Comparison of ENCODE assay signal across 1 cellular context in the genomic region with DNA sequence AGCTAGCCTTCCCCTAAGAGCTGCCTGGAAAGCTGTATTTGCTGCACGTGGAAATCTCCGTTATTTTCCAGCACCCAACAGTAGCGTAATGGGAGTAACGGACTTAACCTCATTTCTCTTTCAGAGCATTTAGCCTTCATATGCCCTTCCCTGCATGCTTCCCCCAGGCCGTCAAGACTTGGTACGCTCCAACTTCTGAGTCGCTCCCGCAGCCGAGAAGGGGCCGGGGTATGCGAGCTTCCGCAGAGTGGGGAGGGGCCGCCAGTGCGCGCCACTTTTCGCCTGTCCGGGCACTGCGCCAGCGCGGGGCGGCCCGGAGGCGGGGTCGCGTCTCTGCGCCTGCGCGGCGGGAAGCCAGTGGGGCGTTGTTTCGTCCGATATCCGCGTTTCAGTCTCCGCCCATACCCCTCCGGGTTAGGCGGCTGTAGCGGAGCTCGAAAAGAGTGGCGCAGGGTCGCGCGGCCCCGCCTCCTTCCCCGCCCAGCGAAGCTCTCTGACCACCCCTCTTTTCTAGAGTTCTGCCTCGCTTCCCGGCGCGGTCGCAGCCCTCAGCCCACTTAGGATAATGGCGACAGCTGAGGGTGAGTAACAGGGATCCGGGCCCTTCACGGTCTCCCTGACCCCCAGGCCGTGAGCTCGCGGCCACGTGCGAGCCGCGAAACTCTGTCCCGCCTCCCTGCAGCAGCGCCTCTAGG.
TF ChIP-seq lines count a peak whose summit lies in the region.

A gene with protein sequence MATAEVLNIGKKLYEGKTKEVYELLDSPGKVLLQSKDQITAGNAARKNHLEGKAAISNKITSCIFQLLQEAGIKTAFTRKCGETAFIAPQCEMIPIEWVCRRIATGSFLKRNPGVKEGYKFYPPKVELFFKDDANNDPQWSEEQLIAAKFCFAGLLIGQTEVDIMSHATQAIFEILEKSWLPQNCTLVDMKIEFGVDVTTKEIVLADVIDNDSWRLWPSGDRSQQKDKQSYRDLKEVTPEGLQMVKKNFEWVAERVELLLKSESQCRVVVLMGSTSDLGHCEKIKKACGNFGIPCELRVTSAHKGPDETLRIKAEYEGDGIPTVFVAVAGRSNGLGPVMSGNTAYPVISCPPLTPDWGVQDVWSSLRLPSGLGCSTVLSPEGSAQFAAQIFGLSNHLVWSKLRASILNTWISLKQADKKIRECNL (plus strand): TSS at position 513 of the 695 bp plus-strand sequence. CDS start 53 bp downstream, at position 566.

TF ChIP-seq in WTC11, 78 proteins besides CTCF, POLR2A, EP300 and RAD21 (continued from another document and continues in another):
- peak; percentile 54; the same call in 1 of the 2 replicates for TF ChIP-seq ESRRA (CRISPR knock-in tag; IDR thresholded peaks at IDR 0.05; ENCODE audit: borderline replicate concordance)
- no peak for TF ChIP-seq ZNF396 (CRISPR knock-in tag; IDR thresholded peaks at IDR 0.05; ENCODE audit: borderline replicate concordance)
- no peak for TF ChIP-seq ZNF423 (CRISPR knock-in tag; IDR thresholded peaks at IDR 0.05)
- TF ChIP-seq, protein P1, sequence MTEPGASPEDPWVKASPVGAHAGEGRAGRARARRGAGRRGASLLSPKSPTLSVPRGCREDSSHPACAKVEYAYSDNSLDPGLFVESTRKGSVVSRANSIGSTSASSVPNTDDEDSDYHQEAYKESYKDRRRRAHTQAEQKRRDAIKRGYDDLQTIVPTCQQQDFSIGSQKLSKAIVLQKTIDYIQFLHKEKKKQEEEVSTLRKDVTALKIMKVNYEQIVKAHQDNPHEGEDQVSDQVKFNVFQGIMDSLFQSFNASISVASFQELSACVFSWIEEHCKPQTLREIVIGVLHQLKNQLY (CRISPR knock-in tag; IDR thresholded peaks at IDR 0.05): no peak
- TF ChIP-seq, protein P2, sequence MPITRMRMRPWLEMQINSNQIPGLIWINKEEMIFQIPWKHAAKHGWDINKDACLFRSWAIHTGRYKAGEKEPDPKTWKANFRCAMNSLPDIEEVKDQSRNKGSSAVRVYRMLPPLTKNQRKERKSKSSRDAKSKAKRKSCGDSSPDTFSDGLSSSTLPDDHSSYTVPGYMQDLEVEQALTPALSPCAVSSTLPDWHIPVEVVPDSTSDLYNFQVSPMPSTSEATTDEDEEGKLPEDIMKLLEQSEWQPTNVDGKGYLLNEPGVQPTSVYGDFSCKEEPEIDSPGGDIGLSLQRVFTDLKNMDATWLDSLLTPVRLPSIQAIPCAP (CRISPR knock-in tag; IDR thresholded peaks at IDR 0.05): 0 out of 2 replicates have a peak, but pooled peaks have one; percentile 17
- TF ChIP-seq IRF2 (CRISPR knock-in tag; IDR thresholded peaks at IDR 0.05; ENCODE audit: borderline replicate concordance, low read depth): no peak
- TF ChIP-seq OVOL2 (CRISPR knock-in tag; IDR thresholded peaks at IDR 0.05; ENCODE audit: borderline replicate concordance): no peak
- no peak for TF ChIP-seq ZNF138 (CRISPR knock-in tag; conservative IDR thresholded peaks at IDR 0.05)
- TF ChIP-seq, protein P3, sequence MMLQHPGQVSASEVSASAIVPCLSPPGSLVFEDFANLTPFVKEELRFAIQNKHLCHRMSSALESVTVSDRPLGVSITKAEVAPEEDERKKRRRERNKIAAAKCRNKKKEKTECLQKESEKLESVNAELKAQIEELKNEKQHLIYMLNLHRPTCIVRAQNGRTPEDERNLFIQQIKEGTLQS (CRISPR knock-in tag; conservative IDR thresholded peaks at IDR 0.05): no peak
- no peak for TF ChIP-seq NFYB (CRISPR knock-in tag; conservative IDR thresholded peaks at IDR 0.05; ENCODE audit: low read depth)
- TF ChIP-seq FOXP1 (CRISPR knock-in tag; IDR thresholded peaks at IDR 0.05; ENCODE audit: borderline replicate concordance): peak; percentile 53; the same call in 1 of the 2 replicates
- TF ChIP-seq FOXK1 (CRISPR knock-in tag; IDR thresholded peaks at IDR 0.05): peak; percentile 39; the same call in 1 of the 2 replicates
- peak; percentile 54; the same call in 1 of the 2 replicates for TF ChIP-seq CREM (CRISPR knock-in tag; IDR thresholded peaks at IDR 0.05)
- TF ChIP-seq NFATC4 (CRISPR knock-in tag; IDR thresholded peaks at IDR 0.05): no peak
- TF ChIP-seq, protein P4, sequence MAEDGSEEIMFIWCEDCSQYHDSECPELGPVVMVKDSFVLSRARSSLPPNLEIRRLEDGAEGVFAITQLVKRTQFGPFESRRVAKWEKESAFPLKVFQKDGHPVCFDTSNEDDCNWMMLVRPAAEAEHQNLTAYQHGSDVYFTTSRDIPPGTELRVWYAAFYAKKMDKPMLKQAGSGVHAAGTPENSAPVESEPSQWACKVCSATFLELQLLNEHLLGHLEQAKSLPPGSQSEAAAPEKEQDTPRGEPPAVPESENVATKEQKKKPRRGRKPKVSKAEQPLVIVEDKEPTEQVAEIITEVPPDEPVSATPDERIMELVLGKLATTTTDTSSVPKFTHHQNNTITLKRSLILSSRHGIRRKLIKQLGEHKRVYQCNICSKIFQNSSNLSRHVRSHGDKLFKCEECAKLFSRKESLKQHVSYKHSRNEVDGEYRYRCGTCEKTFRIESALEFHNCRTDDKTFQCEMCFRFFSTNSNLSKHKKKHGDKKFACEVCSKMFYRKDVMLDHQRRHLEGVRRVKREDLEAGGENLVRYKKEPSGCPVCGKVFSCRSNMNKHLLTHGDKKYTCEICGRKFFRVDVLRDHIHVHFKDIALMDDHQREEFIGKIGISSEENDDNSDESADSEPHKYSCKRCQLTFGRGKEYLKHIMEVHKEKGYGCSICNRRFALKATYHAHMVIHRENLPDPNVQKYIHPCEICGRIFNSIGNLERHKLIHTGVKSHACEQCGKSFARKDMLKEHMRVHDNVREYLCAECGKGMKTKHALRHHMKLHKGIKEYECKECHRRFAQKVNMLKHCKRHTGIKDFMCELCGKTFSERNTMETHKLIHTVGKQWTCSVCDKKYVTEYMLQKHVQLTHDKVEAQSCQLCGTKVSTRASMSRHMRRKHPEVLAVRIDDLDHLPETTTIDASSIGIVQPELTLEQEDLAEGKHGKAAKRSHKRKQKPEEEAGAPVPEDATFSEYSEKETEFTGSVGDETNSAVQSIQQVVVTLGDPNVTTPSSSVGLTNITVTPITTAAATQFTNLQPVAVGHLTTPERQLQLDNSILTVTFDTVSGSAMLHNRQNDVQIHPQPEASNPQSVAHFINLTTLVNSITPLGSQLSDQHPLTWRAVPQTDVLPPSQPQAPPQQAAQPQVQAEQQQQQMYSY (CRISPR knock-in tag; IDR thresholded peaks at IDR 0.05): no peak
- no peak; the same call in 1 of the 2 replicates for TF ChIP-seq TEAD1 (CRISPR knock-in tag; IDR thresholded peaks at IDR 0.05)
- TF ChIP-seq GABPB1 (CRISPR knock-in tag; IDR thresholded peaks at IDR 0.05): 0 out of 2 replicates have a peak, but pooled peaks have one; percentile 13
- TF ChIP-seq, protein P5, sequence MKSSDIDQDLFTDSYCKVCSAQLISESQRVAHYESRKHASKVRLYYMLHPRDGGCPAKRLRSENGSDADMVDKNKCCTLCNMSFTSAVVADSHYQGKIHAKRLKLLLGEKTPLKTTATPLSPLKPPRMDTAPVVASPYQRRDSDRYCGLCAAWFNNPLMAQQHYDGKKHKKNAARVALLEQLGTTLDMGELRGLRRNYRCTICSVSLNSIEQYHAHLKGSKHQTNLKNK (CRISPR knock-in tag; IDR thresholded peaks at IDR 0.05): no peak
- 0 out of 2 replicates have a peak, but pooled peaks have one; percentile 49 for TF ChIP-seq ATF1 (CRISPR knock-in tag; IDR thresholded peaks at IDR 0.05)
- TF ChIP-seq, protein P6, sequence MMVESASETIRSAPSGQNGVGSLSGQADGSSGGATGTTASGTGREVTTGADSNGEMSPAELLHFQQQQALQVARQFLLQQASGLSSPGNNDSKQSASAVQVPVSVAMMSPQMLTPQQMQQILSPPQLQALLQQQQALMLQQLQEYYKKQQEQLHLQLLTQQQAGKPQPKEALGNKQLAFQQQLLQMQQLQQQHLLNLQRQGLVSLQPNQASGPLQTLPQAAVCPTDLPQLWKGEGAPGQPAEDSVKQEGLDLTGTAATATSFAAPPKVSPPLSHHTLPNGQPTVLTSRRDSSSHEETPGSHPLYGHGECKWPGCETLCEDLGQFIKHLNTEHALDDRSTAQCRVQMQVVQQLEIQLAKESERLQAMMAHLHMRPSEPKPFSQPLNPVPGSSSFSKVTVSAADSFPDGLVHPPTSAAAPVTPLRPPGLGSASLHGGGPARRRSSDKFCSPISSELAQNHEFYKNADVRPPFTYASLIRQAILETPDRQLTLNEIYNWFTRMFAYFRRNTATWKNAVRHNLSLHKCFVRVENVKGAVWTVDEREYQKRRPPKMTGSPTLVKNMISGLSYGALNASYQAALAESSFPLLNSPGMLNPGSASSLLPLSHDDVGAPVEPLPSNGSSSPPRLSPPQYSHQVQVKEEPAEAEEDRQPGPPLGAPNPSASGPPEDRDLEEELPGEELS (CRISPR knock-in tag; IDR thresholded peaks at IDR 0.05): peak; percentile 75; the same call in 1 of the 2 replicates
- TF ChIP-seq, protein P7, sequence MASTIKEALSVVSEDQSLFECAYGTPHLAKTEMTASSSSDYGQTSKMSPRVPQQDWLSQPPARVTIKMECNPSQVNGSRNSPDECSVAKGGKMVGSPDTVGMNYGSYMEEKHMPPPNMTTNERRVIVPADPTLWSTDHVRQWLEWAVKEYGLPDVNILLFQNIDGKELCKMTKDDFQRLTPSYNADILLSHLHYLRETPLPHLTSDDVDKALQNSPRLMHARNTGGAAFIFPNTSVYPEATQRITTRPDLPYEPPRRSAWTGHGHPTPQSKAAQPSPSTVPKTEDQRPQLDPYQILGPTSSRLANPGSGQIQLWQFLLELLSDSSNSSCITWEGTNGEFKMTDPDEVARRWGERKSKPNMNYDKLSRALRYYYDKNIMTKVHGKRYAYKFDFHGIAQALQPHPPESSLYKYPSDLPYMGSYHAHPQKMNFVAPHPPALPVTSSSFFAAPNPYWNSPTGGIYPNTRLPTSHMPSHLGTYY (CRISPR knock-in tag; IDR thresholded peaks at IDR 0.05): no peak
- TF ChIP-seq, protein P8, sequence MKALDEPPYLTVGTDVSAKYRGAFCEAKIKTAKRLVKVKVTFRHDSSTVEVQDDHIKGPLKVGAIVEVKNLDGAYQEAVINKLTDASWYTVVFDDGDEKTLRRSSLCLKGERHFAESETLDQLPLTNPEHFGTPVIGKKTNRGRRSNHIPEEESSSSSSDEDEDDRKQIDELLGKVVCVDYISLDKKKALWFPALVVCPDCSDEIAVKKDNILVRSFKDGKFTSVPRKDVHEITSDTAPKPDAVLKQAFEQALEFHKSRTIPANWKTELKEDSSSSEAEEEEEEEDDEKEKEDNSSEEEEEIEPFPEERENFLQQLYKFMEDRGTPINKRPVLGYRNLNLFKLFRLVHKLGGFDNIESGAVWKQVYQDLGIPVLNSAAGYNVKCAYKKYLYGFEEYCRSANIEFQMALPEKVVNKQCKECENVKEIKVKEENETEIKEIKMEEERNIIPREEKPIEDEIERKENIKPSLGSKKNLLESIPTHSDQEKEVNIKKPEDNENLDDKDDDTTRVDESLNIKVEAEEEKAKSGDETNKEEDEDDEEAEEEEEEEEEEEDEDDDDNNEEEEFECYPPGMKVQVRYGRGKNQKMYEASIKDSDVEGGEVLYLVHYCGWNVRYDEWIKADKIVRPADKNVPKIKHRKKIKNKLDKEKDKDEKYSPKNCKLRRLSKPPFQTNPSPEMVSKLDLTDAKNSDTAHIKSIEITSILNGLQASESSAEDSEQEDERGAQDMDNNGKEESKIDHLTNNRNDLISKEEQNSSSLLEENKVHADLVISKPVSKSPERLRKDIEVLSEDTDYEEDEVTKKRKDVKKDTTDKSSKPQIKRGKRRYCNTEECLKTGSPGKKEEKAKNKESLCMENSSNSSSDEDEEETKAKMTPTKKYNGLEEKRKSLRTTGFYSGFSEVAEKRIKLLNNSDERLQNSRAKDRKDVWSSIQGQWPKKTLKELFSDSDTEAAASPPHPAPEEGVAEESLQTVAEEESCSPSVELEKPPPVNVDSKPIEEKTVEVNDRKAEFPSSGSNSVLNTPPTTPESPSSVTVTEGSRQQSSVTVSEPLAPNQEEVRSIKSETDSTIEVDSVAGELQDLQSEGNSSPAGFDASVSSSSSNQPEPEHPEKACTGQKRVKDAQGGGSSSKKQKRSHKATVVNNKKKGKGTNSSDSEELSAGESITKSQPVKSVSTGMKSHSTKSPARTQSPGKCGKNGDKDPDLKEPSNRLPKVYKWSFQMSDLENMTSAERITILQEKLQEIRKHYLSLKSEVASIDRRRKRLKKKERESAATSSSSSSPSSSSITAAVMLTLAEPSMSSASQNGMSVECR (CRISPR knock-in tag; IDR thresholded peaks at IDR 0.05; ENCODE audit: borderline replicate concordance): 0 out of 2 replicates have a peak, but pooled peaks have one; percentile 63
- TF ChIP-seq, protein P9, sequence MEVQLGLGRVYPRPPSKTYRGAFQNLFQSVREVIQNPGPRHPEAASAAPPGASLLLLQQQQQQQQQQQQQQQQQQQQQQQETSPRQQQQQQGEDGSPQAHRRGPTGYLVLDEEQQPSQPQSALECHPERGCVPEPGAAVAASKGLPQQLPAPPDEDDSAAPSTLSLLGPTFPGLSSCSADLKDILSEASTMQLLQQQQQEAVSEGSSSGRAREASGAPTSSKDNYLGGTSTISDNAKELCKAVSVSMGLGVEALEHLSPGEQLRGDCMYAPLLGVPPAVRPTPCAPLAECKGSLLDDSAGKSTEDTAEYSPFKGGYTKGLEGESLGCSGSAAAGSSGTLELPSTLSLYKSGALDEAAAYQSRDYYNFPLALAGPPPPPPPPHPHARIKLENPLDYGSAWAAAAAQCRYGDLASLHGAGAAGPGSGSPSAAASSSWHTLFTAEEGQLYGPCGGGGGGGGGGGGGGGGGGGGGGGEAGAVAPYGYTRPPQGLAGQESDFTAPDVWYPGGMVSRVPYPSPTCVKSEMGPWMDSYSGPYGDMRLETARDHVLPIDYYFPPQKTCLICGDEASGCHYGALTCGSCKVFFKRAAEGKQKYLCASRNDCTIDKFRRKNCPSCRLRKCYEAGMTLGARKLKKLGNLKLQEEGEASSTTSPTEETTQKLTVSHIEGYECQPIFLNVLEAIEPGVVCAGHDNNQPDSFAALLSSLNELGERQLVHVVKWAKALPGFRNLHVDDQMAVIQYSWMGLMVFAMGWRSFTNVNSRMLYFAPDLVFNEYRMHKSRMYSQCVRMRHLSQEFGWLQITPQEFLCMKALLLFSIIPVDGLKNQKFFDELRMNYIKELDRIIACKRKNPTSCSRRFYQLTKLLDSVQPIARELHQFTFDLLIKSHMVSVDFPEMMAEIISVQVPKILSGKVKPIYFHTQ (CRISPR knock-in tag; IDR thresholded peaks at IDR 0.05): no peak
- TF ChIP-seq, protein P10, sequence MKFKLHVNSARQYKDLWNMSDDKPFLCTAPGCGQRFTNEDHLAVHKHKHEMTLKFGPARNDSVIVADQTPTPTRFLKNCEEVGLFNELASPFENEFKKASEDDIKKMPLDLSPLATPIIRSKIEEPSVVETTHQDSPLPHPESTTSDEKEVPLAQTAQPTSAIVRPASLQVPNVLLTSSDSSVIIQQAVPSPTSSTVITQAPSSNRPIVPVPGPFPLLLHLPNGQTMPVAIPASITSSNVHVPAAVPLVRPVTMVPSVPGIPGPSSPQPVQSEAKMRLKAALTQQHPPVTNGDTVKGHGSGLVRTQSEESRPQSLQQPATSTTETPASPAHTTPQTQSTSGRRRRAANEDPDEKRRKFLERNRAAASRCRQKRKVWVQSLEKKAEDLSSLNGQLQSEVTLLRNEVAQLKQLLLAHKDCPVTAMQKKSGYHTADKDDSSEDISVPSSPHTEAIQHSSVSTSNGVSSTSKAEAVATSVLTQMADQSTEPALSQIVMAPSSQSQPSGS (CRISPR knock-in tag; IDR thresholded peaks at IDR 0.05; ENCODE audit: borderline replicate concordance, low read depth): no peak
- no peak for TF ChIP-seq ELF4 (CRISPR knock-in tag; IDR thresholded peaks at IDR 0.05; ENCODE audit: low read depth)
- TF ChIP-seq SMAD3 (CRISPR knock-in tag; IDR thresholded peaks at IDR 0.05; ENCODE audit: borderline replicate concordance): 0 out of 2 replicates have a peak, but pooled peaks have one; percentile 11
